In the genomic region with DNA sequence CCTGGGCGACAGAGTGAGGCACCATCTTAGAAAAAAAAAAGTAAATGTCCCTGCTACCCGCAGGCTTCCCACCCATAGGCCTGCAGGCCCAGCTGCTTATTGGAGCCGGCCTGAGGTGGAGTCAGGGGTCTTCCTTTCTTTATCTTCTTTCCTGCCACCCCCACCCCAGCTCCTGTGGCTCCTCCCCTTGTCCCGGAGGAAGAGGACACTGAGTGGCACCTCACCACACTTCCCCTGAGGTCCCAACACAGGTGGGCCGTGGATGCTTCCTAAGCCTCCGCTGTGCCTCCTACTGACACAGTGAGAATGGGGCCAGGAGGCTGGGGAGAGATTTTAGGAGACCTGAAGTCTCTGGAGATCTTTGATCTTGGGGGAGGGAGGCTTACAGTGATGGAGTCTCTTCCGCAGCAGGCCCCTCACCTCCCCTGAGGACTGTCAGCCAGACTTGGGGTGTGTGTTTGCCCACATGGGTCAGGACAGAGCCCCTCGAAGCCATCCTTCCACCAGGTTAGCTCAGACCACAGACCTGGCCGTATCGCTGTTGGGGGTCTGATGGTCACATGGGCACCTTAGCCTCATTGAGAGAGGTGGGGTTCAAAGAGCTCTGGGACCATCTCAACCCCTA, we compare ENCODE assay signal across 25 cellular contexts.
DNase-seq lines count a peak whose midpoint lies in the region; ATAC-seq and TF ChIP-seq lines count a peak whose summit lies in the region.
"Had no signal": no experiment of that assay in that cellular context is flagged by ENCODE, and none has a peak within 500 bp of the region (broad histone marks: within the 10 kb centered on the region; RNA-seq: fewer than 3 reads in every experiment).

No MANE protein-coding gene starts in this region.

- 0 out of 2 replicates have a peak, but pooled peaks cover 15% of the 10 kb centered on the region for H3K9me1 ChIP-seq in IMR-90 (ENCODE audit: insufficient read depth, low read length)

- no peaks in the 10 kb centered on the region for H3K27me3 ChIP-seq in IMR-90 (ENCODE audit: control insufficient read depth, insufficient read depth, low read length)
- no peaks in the 10 kb centered on the region for H3K27me3 ChIP-seq in testis
- H3K27me3 ChIP-seq: dorsolateral prefrontal cortex, Peyer's patch, transverse colon had no signal

- H2AK5ac ChIP-seq in IMR-90 (ENCODE audit: low read depth, low read length), result peak overlapping the region; percentile 33; the same call in 1 of the 2 replicates

- no peak for TF ChIP-seq RAD21 in IMR-90 (IDR thresholded peaks at IDR 0.05; ENCODE audit: low read length)

- H4K91ac ChIP-seq in IMR-90 (ENCODE audit: insufficient read depth, low read depth, low read length), result no peak overlapping the region

- H3K9me3 Mint-ChIP-seq in activated naive CD4-positive, alpha-beta T cell treated with anti-CD3 and anti-CD28 coated beads, Interleukin-2, amount 10 ng/mL, durations not matched to agents 7 days and 5 days, result no peaks in the 10 kb centered on the region
- H3K9me3 Mint-ChIP-seq in activated CD4-positive, alpha-beta T cell treated with anti-CD3 and anti-CD28 coated beads, Interleukin-2, amount 10 ng/mL, durations not matched to agents 24 days and 14 days, result no peaks in the 10 kb centered on the region

- intact Hi-C loops in IMR-90 (cut with micrococcal nuclease), result no loop called here
- intact Hi-C loops in testis (cut with DNase I; ENCODE audit: low total_unique reads), result no loop called here
- intact Hi-C loops in activated CD4-positive, alpha-beta T cell treated with anti-CD3 and anti-CD28 coated beads, Interleukin-2, amount 10 ng/mL, durations not matched to agents 24 days and 14 days (cut with micrococcal nuclease), result no loop called here

- H3K18ac ChIP-seq in IMR-90 (ENCODE audit: low read depth, low read length), result no peak overlapping the region

- dilution Hi-C loops in IMR-90 (cut with HindIII; ENCODE audit: low sequenced_read_pairs, unreplicated experiment), result no loop called here

- in situ Hi-C loops in IMR-90 (cut with MboI; ENCODE audit: low sequenced_read_pairs), result no loop called here

- no peaks in the 10 kb centered on the region for H3K36me3 Mint-ChIP-seq in activated naive CD4-positive, alpha-beta T cell treated with anti-CD3 and anti-CD28 coated beads, Interleukin-2, amount 10 ng/mL, durations not matched to agents 7 days and 5 days
- no peaks in the 10 kb centered on the region for H3K36me3 Mint-ChIP-seq in activated CD4-positive, alpha-beta T cell treated with anti-CD3 and anti-CD28 coated beads, Interleukin-2, amount 10 ng/mL, durations not matched to agents 24 days and 14 days (ENCODE audit: low read depth)

- H3K9me3 ChIP-seq in IMR-90 (ENCODE audit: control insufficient read depth, insufficient read depth, low read length) (peaks cover 3% of the 10 kb centered on the region; the same call in 1 of the 2 replicates), testis (no peaks in the 10 kb centered on the region)
- H3K9me3 ChIP-seq: Caco-2, mucosa of descending colon, transverse colon had no signal

- H3K27ac ChIP-seq in IMR-90 (ENCODE audit: insufficient read depth, low read length) (no peak overlapping the region), testis (no peak overlapping the region)
- H3K27ac ChIP-seq: C4-2B, dorsolateral prefrontal cortex, Peyer's patch, transverse colon had no signal

- H3K14ac ChIP-seq in IMR-90 (replicated peaks; ENCODE audit: low read depth, low read length), result no peak overlapping the region; the same call in 1 of the 2 replicates

- no peak overlapping the region for H3K4me3 ChIP-seq in IMR-90 (ENCODE audit: insufficient read depth, low read depth, low read length)
- H3K4me3 ChIP-seq in testis, result no peak overlapping the region
- H3K4me3 ChIP-seq: dorsolateral prefrontal cortex, HAP-1, K562, mucosa of descending colon, Peyer's patch, transverse colon had no signal

- BruUV-seq in IMR-90 (replicated peaks; lab: Mats Ljungman, UMichigan), result no TSS peak

- H2BK120ac ChIP-seq in IMR-90 (ENCODE audit: low read depth, low read length), result 0 out of 2 replicates have a peak overlapping the region, but pooled peaks have one; percentile 15

- H3K79me1 ChIP-seq in IMR-90 (ENCODE audit: low read depth in 1 of 2, low read length in 2 of 2), result no peaks in the 10 kb centered on the region

- H2BK5ac ChIP-seq in IMR-90 (ENCODE audit: low read depth, low read length, poor library complexity, severe bottlenecking), result no peak overlapping the region

- no peak overlapping the region for H3K4me3 Mint-ChIP-seq in activated naive CD4-positive, alpha-beta T cell treated with anti-CD3 and anti-CD28 coated beads, Interleukin-2, amount 10 ng/mL, durations not matched to agents 7 days and 5 days
- no peak overlapping the region for H3K4me3 Mint-ChIP-seq in activated CD4-positive, alpha-beta T cell treated with anti-CD3 and anti-CD28 coated beads, Interleukin-2, amount 10 ng/mL, durations not matched to agents 24 days and 14 days
- H3K4me3 Mint-ChIP-seq: stimulated activated naive CD8-positive, alpha-beta T cell treated with anti-CD3 and anti-CD28 coated beads, Interleukin-15, amount 100 ng/mL, for 72 hours had no signal

- no peak overlapping the region for H4K8ac ChIP-seq in IMR-90 (ENCODE audit: low read depth in 2 of 2, low read length in 2 of 2)

- H3K9ac ChIP-seq in IMR-90 (ENCODE audit: low read depth, low read length), result no peak overlapping the region

- H3K23ac ChIP-seq in IMR-90 (ENCODE audit: low read depth, low read length), result no peak overlapping the region

- DNase-seq in activated naive CD4-positive, alpha-beta T cell treated with anti-CD3 and anti-CD28 coated beads, Interleukin-2, amount 10 ng/mL, durations not matched to agents 7 days and 5 days, result peak; percentile 2
- DNase-seq in activated naive CD4-positive, alpha-beta T cell treated with Interleukin-2 at 50 U/mL for 16 hours, result no peak
- DNase-seq in IMR-90, result no peak
- DNase-seq in omental fat pad (ENCODE audit: low spot score), result peak; percentile 14
- peak; percentile 6 for DNase-seq in testis
- DNase-seq in HK-2 (ENCODE audit: unreplicated experiment), result no peak
- no peak for DNase-seq in 8988T
- DNase-seq in activated CD4-positive, alpha-beta T cell treated with anti-CD3 and anti-CD28 coated beads, Interleukin-2, amount 10 ng/mL, durations not matched to agents 24 days and 14 days, result no peak
- DNase-seq: activated gamma-delta T cell, DMS79 treated with DMSO at 0.1 percent for 48 hours, GF-D8, mucosa of descending colon, NCI-H1092 treated with DMSO at 0.1 percent for 48 hours, NCI-H1930, NCI-H526 treated with DMSO at 0.1 percent for 48 hours, SIG-M5, T1000, transverse colon had no signal

- no peaks in the 10 kb centered on the region for H4K20me1 ChIP-seq in IMR-90 (ENCODE audit: insufficient read depth, low read length)

- peaks cover 19% of the 10 kb centered on the region for H3K4me1 ChIP-seq in IMR-90 (ENCODE audit: control insufficient read depth, insufficient read depth, low read length)
- peaks cover 35% of the 10 kb centered on the region for H3K4me1 ChIP-seq in testis
- H3K4me1 ChIP-seq: HAP-1 had no signal

- TF ChIP-seq CTCF in IMR-90 (conservative IDR thresholded peaks at IDR 0.05; ENCODE audit: low read depth, low read length) (no peak), omental fat pad (IDR thresholded peaks at IDR 0.05) (no peak), testis (IDR thresholded peaks at IDR 0.05) (no peak)

- no peak overlapping the region for H4K5ac ChIP-seq in IMR-90 (ENCODE audit: low read depth, low read length)

- H3K4me1 Mint-ChIP-seq in activated naive CD4-positive, alpha-beta T cell treated with anti-CD3 and anti-CD28 coated beads, Interleukin-2, amount 10 ng/mL, durations not matched to agents 7 days and 5 days, result no peaks in the 10 kb centered on the region
- peaks cover 2% of the 10 kb centered on the region for H3K4me1 Mint-ChIP-seq in activated CD4-positive, alpha-beta T cell treated with anti-CD3 and anti-CD28 coated beads, Interleukin-2, amount 10 ng/mL, durations not matched to agents 24 days and 14 days

- CTCF ChIA-PET in activated naive CD4-positive, alpha-beta T cell treated with anti-CD3 and anti-CD28 coated beads, Interleukin-2, amount 10 ng/mL, durations not matched to agents 7 days and 5 days (lab: Charles Lee), result no interaction called here
- CTCF ChIA-PET in IMR-90 (lab: Yijun Ruan, JAX), result no interaction called here

- no peak overlapping the region for H2AK9ac ChIP-seq in IMR-90 (replicated peaks; ENCODE audit: low read depth, low read length, poor library complexity)

- H2AFZ ChIP-seq in IMR-90 (replicated peaks; ENCODE audit: low read length, poor library complexity), result no peak overlapping the region

- H3K4ac ChIP-seq in IMR-90 (ENCODE audit: low read depth, low read length), result peak overlapping the region; percentile 40

- H2BK15ac ChIP-seq in IMR-90 (ENCODE audit: low read depth, low read length), result no peak overlapping the region

- no peaks in the 10 kb centered on the region for H3K36me3 ChIP-seq in IMR-90 (ENCODE audit: control insufficient read depth, insufficient read depth, low read length)
- no peaks in the 10 kb centered on the region for H3K36me3 ChIP-seq in testis (ENCODE audit: low read depth, missing control alignments)
- H3K36me3 ChIP-seq: HAP-1, Peyer's patch, transverse colon had no signal

- H3K4me2 ChIP-seq in IMR-90 (ENCODE audit: low read depth, low read length), result no peak overlapping the region

- peaks cover 29% of the 10 kb centered on the region for H3K27me3 Mint-ChIP-seq in activated naive CD4-positive, alpha-beta T cell treated with anti-CD3 and anti-CD28 coated beads, Interleukin-2, amount 10 ng/mL, durations not matched to agents 7 days and 5 days
- H3K27me3 Mint-ChIP-seq in activated CD4-positive, alpha-beta T cell treated with anti-CD3 and anti-CD28 coated beads, Interleukin-2, amount 10 ng/mL, durations not matched to agents 24 days and 14 days, result peaks cover 4% of the 10 kb centered on the region
- H3K27me3 Mint-ChIP-seq: stimulated activated naive CD8-positive, alpha-beta T cell treated with anti-CD3 and anti-CD28 coated beads, Interleukin-15, amount 100 ng/mL, for 72 hours had no signal

- POLR2A ChIA-PET in IMR-90 (lab: Charles Lee; ENCODE audit: unreplicated experiment), result no interaction called here

- TF ChIP-seq POLR2A in IMR-90 (IDR thresholded peaks at IDR 0.05; ENCODE audit: low read depth, low read length) (no peak), testis (IDR thresholded peaks at IDR 0.05) (no peak)

- H3K56ac ChIP-seq in IMR-90 (ENCODE audit: extremely low read depth, insufficient read depth, low read length), result no peak overlapping the region

- ATAC-seq in IMR-90 (ENCODE audit: low read depth), result no peak
- ATAC-seq in omental fat pad (ENCODE audit: low FRiP score), result no peak
- ATAC-seq: K562; mucosa of descending colon; stimulated activated naive CD8-positive, alpha-beta T cell treated with anti-CD3 and anti-CD28 coated beads, Interleukin-15, amount 100 ng/mL, for 72 hours had no signal

- H3K27ac Mint-ChIP-seq in activated naive CD4-positive, alpha-beta T cell treated with anti-CD3 and anti-CD28 coated beads, Interleukin-2, amount 10 ng/mL, durations not matched to agents 7 days and 5 days, result no peak overlapping the region
- H3K27ac Mint-ChIP-seq in activated CD4-positive, alpha-beta T cell treated with anti-CD3 and anti-CD28 coated beads, Interleukin-2, amount 10 ng/mL, durations not matched to agents 24 days and 14 days, result no peak overlapping the region

- no CpG with 5 or more reads among the region's 10 CpGs for WGBS in IMR-90 (ENCODE audit: extremely low coverage in 2 of 2, insufficient read length in 1 of 2), 2 experiments
- 84 to 92% methylated on average over 7 to 10 of the region's 10 CpGs for WGBS in testis, 2 donors

- no peak overlapping the region for H2BK20ac ChIP-seq in IMR-90 (ENCODE audit: low read depth, low read length)

Comparison
In these comparisons a context has a peak if more than half of its experiments do, and no peak if none do; other contexts are left out.
1. DNase-seq: peak in activated naive CD4-positive, alpha-beta T cell treated with anti-CD3 and anti-CD28 coated beads, Interleukin-2, amount 10 ng/mL, durations not matched to agents 7 days and 5 days (single experiment), omental fat pad (single experiment) and testis (single experiment); none in activated naive CD4-positive, alpha-beta T cell treated with Interleukin-2 at 50 U/mL for 16 hours (single experiment), IMR-90 (single experiment), HK-2 (single experiment), 8988T (single experiment) and activated CD4-positive, alpha-beta T cell treated with anti-CD3 and anti-CD28 coated beads, Interleukin-2, amount 10 ng/mL, durations not matched to agents 24 days and 14 days (single experiment).